Comparison of ENCODE assay signal across 1 cellular context in the genomic region with DNA sequence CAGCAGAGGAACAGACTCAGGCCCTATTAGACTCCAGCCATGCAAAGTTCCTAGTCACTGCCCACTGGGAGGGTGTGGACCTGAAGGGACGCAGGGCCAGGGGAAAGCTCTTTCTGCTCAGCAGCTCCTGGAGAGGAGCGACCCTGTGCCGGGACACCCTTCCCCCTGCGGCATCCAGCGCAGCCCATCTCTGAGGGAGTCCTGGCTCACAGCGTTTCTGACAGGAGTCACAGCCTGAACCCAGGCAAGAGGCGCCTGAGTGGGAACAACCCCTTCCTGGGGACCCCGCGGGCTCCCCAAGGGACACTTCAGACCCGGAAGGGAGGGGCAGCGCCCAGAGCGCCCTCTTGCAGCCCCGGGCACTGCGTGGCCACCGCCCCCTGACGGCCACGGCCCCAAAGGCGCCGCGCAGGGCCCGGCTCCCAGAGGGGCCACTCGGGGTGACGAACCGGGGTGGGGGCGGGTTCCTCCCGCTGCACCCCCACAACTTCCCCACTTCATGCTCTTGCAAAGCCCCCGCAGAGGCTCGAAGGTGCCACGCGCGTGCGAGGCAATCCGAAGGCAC.
TF ChIP-seq lines count a peak whose summit lies in the region.

No MANE protein-coding gene starts in this region.

TF ChIP-seq in GM12878, 131 proteins besides CTCF, POLR2A, EP300 and RAD21:
- TF ChIP-seq, protein P1, sequence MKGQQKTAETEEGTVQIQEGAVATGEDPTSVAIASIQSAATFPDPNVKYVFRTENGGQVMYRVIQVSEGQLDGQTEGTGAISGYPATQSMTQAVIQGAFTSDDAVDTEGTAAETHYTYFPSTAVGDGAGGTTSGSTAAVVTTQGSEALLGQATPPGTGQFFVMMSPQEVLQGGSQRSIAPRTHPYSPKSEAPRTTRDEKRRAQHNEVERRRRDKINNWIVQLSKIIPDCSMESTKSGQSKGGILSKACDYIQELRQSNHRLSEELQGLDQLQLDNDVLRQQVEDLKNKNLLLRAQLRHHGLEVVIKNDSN (IDR thresholded peaks at IDR 0.05; ENCODE audit: borderline replicate concordance, extremely low read length, insufficient read depth, low read depth, low read length) = no peak
- no peak for TF ChIP-seq ZNF207 (IDR thresholded peaks at IDR 0.05; ENCODE audit: borderline replicate concordance)
- TF ChIP-seq TCF12 (IDR thresholded peaks at IDR 0.05; ENCODE audit: low read depth, low read length) = no peak
- TF ChIP-seq CREB1 (IDR thresholded peaks at IDR 0.05; ENCODE audit: low read depth) = 0 out of 2 replicates have a peak, but pooled peaks have one; percentile 27
- TF ChIP-seq SMC3 (IDR thresholded peaks at IDR 0.05; ENCODE audit: borderline replicate concordance, low read length) = peak; percentile 10; the same call in 1 of the 2 replicates
- TF ChIP-seq EGR1 (IDR thresholded peaks at IDR 0.05; ENCODE audit: borderline replicate concordance in 1 of 2, low read depth in 2 of 2, low read length in 2 of 2) = 0 out of 3 replicates have a peak, but pooled peaks of 1 of the 2 experiments have one; percentile 24
- peak; percentile 76 for TF ChIP-seq MEF2B (IDR thresholded peaks at IDR 0.05; ENCODE audit: partially characterized antibody, poor library complexity, severe bottlenecking)
TF ChIP-seq in GM12878: peak in this region for 4.
